ENCODE assay signal across 8 cellular contexts in genomic region chrX:14032383-14032782, GRCh38. TPM values are rescaled to one million over a fixed set of nuclear protein-coding genes. Genes with fewer than 3 reads are reported as not detected.
DNase-seq lines count a peak whose midpoint lies in the region; ATAC-seq and FAIRE-seq lines count a peak whose summit lies in the region.

No MANE protein-coding gene starts in this region.

- peak overlapping the region; percentile 98 for H2AFZ ChIP-seq in ACC112 (ENCODE audit: low read length, unreplicated experiment)
- H2AFZ ChIP-seq in neuron (ENCODE audit: low read depth, low read length): peak overlapping the region; percentile 20

- no peak overlapping the region for H3K27ac ChIP-seq in ACC112 (ENCODE audit: low read depth, low read length)
- no peak overlapping the region for H3K27ac ChIP-seq in aorta (ENCODE audit: low read depth in 1 of 2, low read length in 2 of 2)

- FAIRE-seq in GM19239 (lab: Jason Lieb, UNC): peak; percentile 93

- H3K9me3 ChIP-seq in neuron (ENCODE audit: low read length) (no peaks in the 10 kb centered on the region), aorta (ENCODE audit: control insufficient read depth, low read length) (no peaks in the 10 kb centered on the region)

- H3K79me2 ChIP-seq in ACC112 (ENCODE audit: control insufficient read depth, insufficient read depth, low read length, unreplicated experiment): peaks cover 13% of the 10 kb centered on the region

- peaks cover 21% of the 10 kb centered on the region for H3K4me1 ChIP-seq in ACC112 (ENCODE audit: control insufficient read depth, insufficient read depth, low read length, unreplicated experiment)
- peaks cover 8% of the 10 kb centered on the region for H3K4me1 ChIP-seq in neuron (ENCODE audit: insufficient read depth, low read length)
- H3K4me1 ChIP-seq in aorta (ENCODE audit: control insufficient read depth in 1 of 2, insufficient read depth in 2 of 2, low read length in 2 of 2): no peaks in the 10 kb centered on the region

- intact Hi-C loops in aorta (cut with DNase I): loop anchor here (2.0 to 5.0 kb wide), 4 partner anchors 134 to 525 kb away; no protein-coding TSS in a partner anchor

- H3K27me3 ChIP-seq in ACC112 (ENCODE audit: insufficient read depth, low read length) (no peaks in the 10 kb centered on the region), neuron (ENCODE audit: insufficient read depth, low read length) (no peaks in the 10 kb centered on the region), aorta (ENCODE audit: control insufficient read depth in 1 of 2, insufficient read depth in 2 of 2, low read length in 1 of 2) (no peaks in the 10 kb centered on the region)

- H3K36me3 ChIP-seq in ACC112 (ENCODE audit: insufficient read depth, low read length) (no peaks in the 10 kb centered on the region), neuron (ENCODE audit: insufficient read depth, low read length) (no peaks in the 10 kb centered on the region), aorta (ENCODE audit: control insufficient read depth in 1 of 2, insufficient read depth in 2 of 2, low read length in 1 of 2) (no peaks in the 10 kb centered on the region)

- DNase-seq in GM19239 (ENCODE audit: insufficient read length, low spot score) (no peak), NCI-H69 (lab: John Stamatoyannopoulos, UW) (peak; percentile 70), epidermal melanocyte (ENCODE audit: insufficient read length, low spot score) (peak; percentile 23), aorta (no peak), islet precursor cell (no peak)
- peak; percentile 21 for DNase-seq in activated CD8-positive, alpha-beta memory T cell treated with anti-CD3 and anti-CD28 coated beads, Interleukin-2, amount 50 U/mL, for 1 hour (ENCODE audit: extremely low read depth)

- no peak overlapping the region for H3K4me3 ChIP-seq in ACC112 (ENCODE audit: low read depth, low read length)
- H3K4me3 ChIP-seq in neuron (ENCODE audit: low read length): no peak overlapping the region
- H3K4me3 ChIP-seq in aorta (ENCODE audit: low read length in 2 of 2): no peak overlapping the region

- 1 to 2% methylated on average over 2 of the region's 2 CpGs for WGBS in aorta, 2 donors

- peak; percentile 28 for ATAC-seq in aorta (ENCODE audit: low FRiP score)

RNA-seq across cellular contexts. Expression of gene GEMIN8, which starts 2.7 kb away (rescaled TPM):
- total RNA-seq in aorta: 10 to 100 TPM; 14.8 to 25.3 TPM
- 10 to 100 TPM; 14.3 to 52.0 TPM for polyA plus RNA-seq in aorta

Comparison
In these comparisons a context has a peak if more than half of its experiments do, and no peak if none do; other contexts are left out.
1. DNase-seq: peak in NCI-H69 (single experiment), activated CD8-positive, alpha-beta memory T cell treated with anti-CD3 and anti-CD28 coated beads, Interleukin-2, amount 50 U/mL, for 1 hour (single experiment) and epidermal melanocyte (single experiment); none in GM19239 (single experiment), aorta (0 of 2) and islet precursor cell (single experiment).